Comparison of ENCODE assay signal across 11 cellular contexts in genomic region chr14:68782091-68782981, GRCh38. TPM values are rescaled to one million over a fixed set of nuclear protein-coding genes. Genes with fewer than 3 reads are reported as not detected.
DNase-seq lines count a peak whose midpoint lies in the region; ATAC-seq, FAIRE-seq and TF ChIP-seq lines count a peak whose summit lies in the region.
"Had no signal": no experiment of that assay in that cellular context is flagged by ENCODE, and none has a peak within 500 bp of the region (broad histone marks: within the 10 kb centered on the region; RNA-seq: fewer than 3 reads in every experiment).

No MANE protein-coding gene starts in this region.

- no peaks in the 10 kb centered on the region for H3K9me3 Mint-ChIP-seq in CD14-positive monocyte
- H3K9me3 Mint-ChIP-seq: stimulated activated memory B cell treated with anti-CD40 and anti-IgM and Interleukin-4, amounts not matched to agents 10 μg/mL and 1 μg/mL and 100 μg/mL, for 72 hours had no signal

- H3K4me1 Mint-ChIP-seq in CD14-positive monocyte: peaks cover 40% of the 10 kb centered on the region

- no peak overlapping the region for H2BK15ac ChIP-seq in neuronal stem cell (ENCODE audit: low read length)

- H3K4me1 ChIP-seq in K562 (replicated peaks in 1 of 2; ENCODE audit: control insufficient read depth in 2 of 2, insufficient read depth in 2 of 2, low read length in 2 of 2): peaks cover 19 to 66% of the 10 kb centered on the region in 2 experiments
- peaks cover 8 to 19% of the 10 kb centered on the region in 2 donors for H3K4me1 ChIP-seq in neuronal stem cell (ENCODE audit: control insufficient read depth in 2 of 2, insufficient read depth in 1 of 2, low read depth in 1 of 2, low read length in 2 of 2)

- no peak overlapping the region for H3K9ac ChIP-seq in K562 (ENCODE audit: insufficient read depth in 1 of 2, low read depth in 2 of 2, low read length in 2 of 2)
- no peak overlapping the region for H3K9ac ChIP-seq in neuronal stem cell (ENCODE audit: low read depth, low read length, poor library complexity)

- WGBS in K562 (ENCODE audit: insufficient coverage, low coverage, missing lambda C conversion rate): 56% methylated on average over 8 of the region's 10 CpGs
- no CpG with 5 or more reads among the region's 10 CpGs for WGBS in neuronal stem cell (ENCODE audit: extremely low coverage in 2 of 2, insufficient read length in 2 of 2, insufficient replicate concordance in 1 of 2), 2 donors

- intact Hi-C loops in CD14-positive monocyte (cut with micrococcal nuclease) (loop anchor here in 1 of 2 donors (5.0 kb wide), 1 partner anchor 35 kb away; no protein-coding TSS in a partner anchor), K562 (cut with micrococcal nuclease) (no loop called here)

- H3K4me3 ChIP-seq in K562: no peak overlapping the region
- no peak overlapping the region for H3K4me3 ChIP-seq in neuronal stem cell (ENCODE audit: low read length in 2 of 2)

- peak overlapping the region; percentile 70 for H2AK5ac ChIP-seq in neuronal stem cell (ENCODE audit: low read depth, low read length)

- no peak overlapping the region for H4K8ac ChIP-seq in neuronal stem cell (ENCODE audit: low read depth, low read length)

- H4K20me1 ChIP-seq in K562 (replicated peaks; ENCODE audit: control insufficient read depth, insufficient read depth, low read length): no peaks in the 10 kb centered on the region

- H3K27ac ChIP-seq in K562 (ENCODE audit: extremely low read depth, low read depth, low read length) (no peak overlapping the region), neuronal stem cell (replicated peaks; ENCODE audit: low read length) (no peak overlapping the region)
- H3K27ac ChIP-seq: C4-2B had no signal

- H2BK12ac ChIP-seq in neuronal stem cell (ENCODE audit: low read length): no peak overlapping the region

- TF ChIP-seq CTCF in CD14-positive monocyte (IDR thresholded peaks at IDR 0.05): no peak
- TF ChIP-seq CTCF in K562 (IDR thresholded peaks at IDR 0.05 in 2 of 3, conservative IDR thresholded peaks at IDR 0.05 in 1 of 3; ENCODE audit: insufficient read depth in 2 of 3, low read depth in 1 of 3, low read length in 3 of 3): no peak

- peak overlapping the region; percentile 83; the same call in 1 of the 2 replicates for H2AFZ ChIP-seq in K562 (ENCODE audit: low read depth, low read length)
- H2AFZ ChIP-seq in neuronal stem cell (ENCODE audit: low read length): no peak overlapping the region

- H4K91ac ChIP-seq in neuronal stem cell (ENCODE audit: low read depth, low read length, poor library complexity): no peak overlapping the region

- H3K27me3 ChIP-seq in K562 (ENCODE audit: control insufficient read depth in 2 of 2, insufficient read depth in 2 of 2, low read length in 2 of 2): no peaks in the 10 kb centered on the region
- no peaks in the 10 kb centered on the region for H3K27me3 ChIP-seq in neuronal stem cell (ENCODE audit: control insufficient read depth in 3 of 3, insufficient read depth in 3 of 3, low read depth in 1 of 3, low read length in 3 of 3)

- H3K23ac ChIP-seq in neuronal stem cell (ENCODE audit: low read depth, low read length, poor library complexity): no peak overlapping the region

- no peaks in the 10 kb centered on the region for H3K9me3 ChIP-seq in K562 (replicated peaks; ENCODE audit: control insufficient read depth, insufficient read depth, low read depth, low read length)
- H3K9me3 ChIP-seq in neuronal stem cell (replicated peaks in 1 of 2; ENCODE audit: control insufficient read depth in 2 of 2, insufficient read depth in 1 of 2, low read depth in 1 of 2, low read length in 2 of 2): no peaks in the 10 kb centered on the region

- H3K36me3 ChIP-seq in K562 (ENCODE audit: control insufficient read depth, insufficient read depth, low read length) (peaks cover 3% of the 10 kb centered on the region; the same call in 1 of the 3 replicates), neuronal stem cell (replicated peaks in 1 of 2; ENCODE audit: control insufficient read depth in 2 of 2, insufficient read depth in 2 of 2, low read length in 2 of 2) (peaks cover 5 to 11% of the 10 kb centered on the region in 2 donors)

- FAIRE-seq in K562 (lab: Jason Lieb, UNC) (peak; percentile 70), frontal cortex (lab: Jason Lieb, UNC) (no peak)

- H3K9me1 ChIP-seq in K562 (ENCODE audit: control insufficient read depth, insufficient read depth, low read length): no peaks in the 10 kb centered on the region

- in situ Hi-C loops in K562 (cut with MboI): loop anchor here (5.0 kb wide), 1 partner anchor 70 kb away; no protein-coding TSS in a partner anchor

- H3K36me3 Mint-ChIP-seq in CD14-positive monocyte: peaks cover 10% of the 10 kb centered on the region in 2 donors

- no TSS peak for BruUV-seq in K562 (replicated peaks; lab: Mats Ljungman, UMichigan)

- H2BK120ac ChIP-seq in neuronal stem cell (ENCODE audit: low read depth, low read length): no peak overlapping the region

- no peak overlapping the region for H3K4ac ChIP-seq in neuronal stem cell (ENCODE audit: low read length)

- TF ChIP-seq RAD21 in K562 (CRISPR knock-in tag; conservative IDR thresholded peaks at IDR 0.05 in 1 of 2, IDR thresholded peaks at IDR 0.05 in 1 of 2): no peak

- H3K79me1 ChIP-seq in neuronal stem cell (ENCODE audit: low read depth, low read length): no peaks in the 10 kb centered on the region

- TF ChIP-seq EP300 in K562 (IDR thresholded peaks at IDR 0.05; ENCODE audit: low read length): no peak

- ATAC-seq in K562: no peak
- ATAC-seq in GM21737 (IDR thresholded peaks at IDR 0.05; ENCODE audit: unreplicated experiment): no peak
- ATAC-seq in GM19395 (IDR thresholded peaks at IDR 0.05; ENCODE audit: unreplicated experiment): no peak
- no peak for ATAC-seq in HG03095 (IDR thresholded peaks at IDR 0.05; ENCODE audit: unreplicated experiment)
- ATAC-seq: stimulated activated memory B cell treated with anti-CD40 and anti-IgM and Interleukin-4, amounts not matched to agents 10 μg/mL and 1 μg/mL and 100 μg/mL, for 72 hours had no signal

- H3K18ac ChIP-seq in neuronal stem cell (ENCODE audit: low read length): peak overlapping the region; percentile 25

- H3K27me3 Mint-ChIP-seq in CD14-positive monocyte (ENCODE audit: low read depth in 3 of 3): peaks cover 14 to 29% (median 18%) of the 10 kb centered on the region in 3 donors
- H3K27me3 Mint-ChIP-seq: stimulated activated memory B cell treated with anti-CD40 and anti-IgM and Interleukin-4, amounts not matched to agents 10 μg/mL and 1 μg/mL and 100 μg/mL, for 72 hours had no signal

- no peak for TF ChIP-seq POLR2A in K562 (conservative IDR thresholded peaks at IDR 0.05)

- H3K4me3 Mint-ChIP-seq in CD14-positive monocyte: peak overlapping the region; percentile 16 to 43
- H3K4me3 Mint-ChIP-seq: stimulated activated memory B cell treated with anti-CD40 and anti-IgM and Interleukin-4, amounts not matched to agents 10 μg/mL and 1 μg/mL and 100 μg/mL, for 72 hours had no signal

- no peaks in the 10 kb centered on the region for H3K79me2 ChIP-seq in K562 (ENCODE audit: control insufficient read depth, insufficient read depth, low read length)

- no peak overlapping the region for H3K14ac ChIP-seq in neuronal stem cell (ENCODE audit: low read length)

- no peak overlapping the region for H3K27ac Mint-ChIP-seq in CD14-positive monocyte

- CTCF ChIA-PET in K562 (lab: Yijun Ruan, JAX; ENCODE audit: low intra/inter-chr PET ratio): no interaction called here

- DNase-seq in CD14-positive monocyte (ENCODE audit: low spot score) (no peak), T-helper 9 cell (peak; percentile 44), K562 (ENCODE audit: extremely low read depth in 1 of 4, low spot score in 3 of 4) (peak in 2 of 4 experiments; percentile 40 to 46), neuronal stem cell (ENCODE audit: low spot score) (no peak), frontal cortex (ENCODE audit: low spot score in 2 of 2) (no peak)
- DNase-seq: occipital lobe had no signal

- H2BK5ac ChIP-seq in neuronal stem cell (ENCODE audit: low read length): peak overlapping the region; percentile 40

- POLR2A ChIA-PET in K562 (lab: Yijun Ruan, JAX): interaction anchor here (0.6 to 4.1 kb wide), 3 partner anchors 8 to 475 kb away, joined by 3 to 16 read pairs (median 8); no protein-coding TSS in a partner anchor

- H3K4me2 ChIP-seq in K562 (ENCODE audit: insufficient read depth, low read length) (peak overlapping the region; percentile 64; the same call in 1 of the 2 replicates), neuronal stem cell (ENCODE audit: insufficient read depth, low read length, poor library complexity, severe bottlenecking) (no peak overlapping the region)

TF ChIP-seq in K562, 482 proteins besides CTCF, POLR2A, EP300 and RAD21 (continues in another document):
- TF ChIP-seq ZBTB7A (IDR thresholded peaks at IDR 0.05; ENCODE audit: borderline replicate concordance, control insufficient read depth, low read depth, low read length): peak; percentile 43; the same call in 1 of the 2 replicates

RNA-seq across cellular contexts. Expression of gene ZFP36L1, which starts 10.5 kb away (rescaled TPM):
- 100 to 1,000 TPM; 151 to 185 TPM for polyA plus RNA-seq in CD14-positive monocyte
- 11.8 and 14.3 TPM in 2 replicates for total RNA-seq in K562 (2011; cell fraction: chromatin; rRNA removed; ENCODE audit: low replicate concordance)
- total RNA-seq in K562 (2011; cell fraction: nucleolus; rRNA removed): 10.0 and 12.0 TPM in 2 replicates
- total RNA-seq in K562 (2011; cell fraction: nucleoplasm; rRNA removed): 10.0 and 20.1 TPM in 2 replicates
- total RNA-seq in K562 (2014; rRNA removed): 5.3 and 6.2 TPM in 2 replicates
- 3.2 and 4.0 TPM in 2 replicates for total RNA-seq in K562 (2014; rRNA removed; fragmentation: Illumina TruSeq; extraction: Trizol)
- 3.7 and 3.8 TPM in 2 replicates for total RNA-seq in K562 (2015; rRNA removed; fragmentation: Illumina TruSeq; extraction: Trizol)
- 26.6 and 27.2 TPM in 2 replicates for total RNA-seq in K562 (2021)
- 3.7 and 6.6 TPM in 2 replicates for polyA plus RNA-seq in K562 (2011; rRNA removed)
- polyA plus RNA-seq in K562 (2011; cell fraction: cytosol; rRNA removed): 10.0 and 19.9 TPM in 2 replicates
- polyA plus RNA-seq in K562 (2011; cell fraction: nucleus; rRNA removed): 14.4 and 33.2 TPM in 2 replicates
- 9.5 and 18.5 TPM in 2 replicates for polyA plus RNA-seq in K562 (2012)
- 13.7 and 15.5 TPM in 2 replicates for polyA plus RNA-seq in K562 (2014; fragmentation: Illumina TruSeq; extraction: Trizol)
- 1 to 10 TPM; 1.3 to 3.2 TPM for polyA plus RNA-seq in K562 (2014; fragmentation: Nextera tagmentation; extraction: Ambion mirVana)
- 11.1 and 11.7 TPM in 2 replicates for polyA plus RNA-seq in K562 (2014; rRNA removed)
- polyA minus RNA-seq in K562 (2011; rRNA and poly(A)+ RNA removed): 3.1 TPM in 2 replicates
- 15.1 and 34.9 TPM in 2 replicates for polyA minus RNA-seq in K562 (2011; cell fraction: cytosol; rRNA and poly(A)+ RNA removed)
- 9.0 and 10.3 TPM in 2 replicates for polyA minus RNA-seq in K562 (2011; cell fraction: nucleus; rRNA and poly(A)+ RNA removed)
- polyA plus RNA-seq in neuronal stem cell (2013, experiment 1 of 2): 270 TPM
- polyA plus RNA-seq in neuronal stem cell (2013, experiment 2 of 2): 294 TPM
- total RNA-seq in frontal cortex: 4.1 TPM
